9 cellular contexts compared by ENCODE assay signal in the genomic region with DNA sequence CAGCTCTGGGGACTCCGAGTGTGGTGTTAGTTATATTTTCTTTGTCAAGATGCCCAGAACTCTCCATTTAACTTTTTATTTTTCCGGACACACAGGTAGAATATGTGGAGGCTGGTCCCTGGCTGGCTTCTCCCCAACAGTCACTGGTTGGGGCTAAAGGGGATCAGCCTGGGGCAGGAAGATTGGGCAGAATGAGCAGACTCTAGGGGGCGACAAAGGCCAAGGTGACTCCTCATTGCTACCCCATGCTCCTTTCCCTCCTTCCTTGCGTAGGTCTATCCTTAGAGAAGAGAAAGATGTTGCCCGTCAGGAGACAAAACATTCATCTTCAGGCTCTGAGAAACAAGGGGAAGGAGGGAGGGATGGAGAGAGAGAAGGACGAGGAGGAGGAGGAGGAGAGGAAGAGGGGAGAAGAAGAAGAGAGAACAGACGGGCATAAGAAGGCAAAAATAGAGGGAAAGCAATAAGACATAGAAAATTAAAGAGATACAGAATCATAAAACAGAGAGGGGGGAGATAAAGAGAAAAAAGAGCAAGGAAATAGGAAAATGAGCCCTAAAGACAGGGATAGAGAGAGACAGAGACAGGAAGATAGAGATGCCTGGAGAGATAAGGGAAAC.
DNase-seq lines count a peak whose midpoint lies in the region; ATAC-seq, FAIRE-seq and TF ChIP-seq lines count a peak whose summit lies in the region.
"Had no signal": no experiment of that assay in that cellular context is flagged by ENCODE, and none has a peak within 500 bp of the region (broad histone marks: within the 10 kb centered on the region; RNA-seq: fewer than 3 reads in every experiment).

No MANE protein-coding gene starts in this region.

- peaks cover 0 to under 1% of the 10 kb centered on the region in 2 donors for H3K4me1 ChIP-seq in left lung

- H3K36me3 ChIP-seq in left lung = no peaks in the 10 kb centered on the region

- intact Hi-C loops in left lung (cut with DNase I) = no loop called here

- peaks cover 0 to 15% of the 10 kb centered on the region in 2 donors for H3K27me3 ChIP-seq in left lung

- peak; percentile 91 for ATAC-seq in left lung
- ATAC-seq in HG02588 (IDR thresholded peaks at IDR 0.05; ENCODE audit: unreplicated experiment) = no peak
- no peak for ATAC-seq in GM18868 (IDR thresholded peaks at IDR 0.05; ENCODE audit: unreplicated experiment)
- no peak for ATAC-seq in HG03378 (IDR thresholded peaks at IDR 0.05; ENCODE audit: unreplicated experiment)

- H3K9me3 ChIP-seq in left lung = peaks cover 0 to 14% of the 10 kb centered on the region in 2 donors

- TF ChIP-seq CTCF in left lung (IDR thresholded peaks at IDR 0.05) = peak; percentile 37 to 38

- H3K4me3 ChIP-seq in left lung = no peak overlapping the region

- DNase-seq in DMS53 treated with DMSO at 0.1 percent for 48 hours (lab: John Stamatoyannopoulos, UW; ENCODE audit: unreplicated experiment) (peak; percentile 57), HPDE6-E6E7 (ENCODE audit: extremely low spot score) (peak; percentile 29), UCSD-AML1 (lab: John Stamatoyannopoulos, UW; ENCODE audit: unreplicated experiment) (peak; percentile 18), left lung (peak in 1 of 2 donors; percentile 37), urothelium cell line (ENCODE audit: low spot score) (no peak)

- no peak for FAIRE-seq in urothelium cell line (lab: Jason Lieb, UNC)
- FAIRE-seq: GM19239 had no signal

- no peak overlapping the region for H3K27ac ChIP-seq in left lung
